ENCODE assay signal across 8 cellular contexts in the genomic region with DNA sequence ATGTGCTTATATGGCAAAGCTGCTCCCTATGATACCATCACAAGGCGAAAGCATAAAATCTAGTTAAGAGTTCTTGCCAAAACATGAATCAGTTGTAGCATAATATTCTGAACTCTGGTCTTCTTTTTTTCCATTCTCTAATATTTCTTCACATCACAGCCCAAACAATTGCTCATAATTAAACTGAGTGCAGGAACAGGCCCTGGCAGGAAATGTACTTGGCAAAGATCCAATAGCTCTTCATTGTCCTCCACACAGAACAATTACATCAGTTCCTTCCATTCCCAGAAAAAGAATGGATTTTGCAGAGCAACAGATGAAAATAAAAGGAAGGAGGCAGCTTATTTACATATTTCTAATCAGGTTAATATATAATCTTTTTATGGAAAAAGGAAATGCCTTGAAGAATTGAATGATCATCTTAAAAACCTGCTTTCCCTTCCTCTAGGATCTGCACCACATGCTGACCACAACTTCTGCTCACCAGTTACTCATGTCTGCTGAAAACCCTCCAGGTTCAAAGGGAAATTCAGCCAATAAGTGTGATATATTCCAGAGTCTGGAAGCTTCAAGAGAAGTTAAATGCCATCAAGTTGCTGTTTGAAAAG.
DNase-seq lines count a peak whose midpoint lies in the region; ATAC-seq and TF ChIP-seq lines count a peak whose summit lies in the region.

No MANE protein-coding gene starts in this region.

- H3K27me3 Mint-ChIP-seq in brain, result peaks cover 2% of the 10 kb centered on the region
- peaks cover 4% of the 10 kb centered on the region for H3K27me3 Mint-ChIP-seq in nephron progenitor cell (ENCODE audit: low read depth, poor library complexity)
- no peaks in the 10 kb centered on the region for H3K27me3 Mint-ChIP-seq in T-helper 2 cell treated with Interferon-gamma antibody and Interleukin-4, amounts not matched to agents 5 μg/mL and 100 μg/mL, for 36 hours (ENCODE audit: low read depth)

- H3K4me1 ChIP-seq in left lung, result peaks cover 24 to 47% of the 10 kb centered on the region in 2 donors
- H3K4me1 ChIP-seq in urinary bladder (ENCODE audit: insufficient read depth), result peaks cover 2% of the 10 kb centered on the region

- 9% methylated on average over 1 of the region's 1 CpG for WGBS in urinary bladder

- H3K4me3 ChIP-seq in left lung (no peak overlapping the region), urinary bladder (ENCODE audit: low read depth, low read length) (no peak overlapping the region)

- peak overlapping the region; percentile 71 to 77 for H3K27ac ChIP-seq in left lung
- peak overlapping the region; percentile 70 for H3K27ac ChIP-seq in urinary bladder (ENCODE audit: low read depth)

- peak; percentile 53 for DNase-seq in NCI-H2196 treated with DMSO at 0.1 percent for 48 hours (lab: John Stamatoyannopoulos, UW; ENCODE audit: unreplicated experiment)
- no peak for DNase-seq in left lung
- DNase-seq in nephron progenitor cell, result no peak
- no peak for DNase-seq in T-helper 2 cell treated with Interferon-gamma antibody and Interleukin-4, amounts not matched to agents 5 μg/mL and 100 μg/mL, for 36 hours (ENCODE audit: low spot score)

- TF ChIP-seq CTCF in brain (conservative IDR thresholded peaks at IDR 0.05) (no peak), left lung (IDR thresholded peaks at IDR 0.05) (no peak), nephron progenitor cell (IDR thresholded peaks at IDR 0.05) (no peak)

- H3K9me3 Mint-ChIP-seq in brain (no peaks in the 10 kb centered on the region), nephron progenitor cell (no peaks in the 10 kb centered on the region)
- H3K9me3 Mint-ChIP-seq in T-helper 2 cell treated with Interferon-gamma antibody and Interleukin-4, amounts not matched to agents 5 μg/mL and 100 μg/mL, for 36 hours, result no peaks in the 10 kb centered on the region

- H3K36me3 Mint-ChIP-seq in brain (no peaks in the 10 kb centered on the region), nephron progenitor cell (ENCODE audit: low read depth) (no peaks in the 10 kb centered on the region)
- H3K36me3 Mint-ChIP-seq in T-helper 2 cell treated with Interferon-gamma antibody and Interleukin-4, amounts not matched to agents 5 μg/mL and 100 μg/mL, for 36 hours (ENCODE audit: low read depth), result no peaks in the 10 kb centered on the region

- H3K27ac Mint-ChIP-seq in brain (peak overlapping the region in 3 of 5 experiments; percentile 57 to 91 (median 69)), nephron progenitor cell (no peak overlapping the region)
- no peak overlapping the region for H3K27ac Mint-ChIP-seq in T-helper 2 cell treated with Interferon-gamma antibody and Interleukin-4, amounts not matched to agents 5 μg/mL and 100 μg/mL, for 36 hours

- H3K27me3 ChIP-seq in left lung, result no peaks in the 10 kb centered on the region

- H3K4me3 Mint-ChIP-seq in brain (no peak overlapping the region), nephron progenitor cell (no peak overlapping the region)
- no peak overlapping the region for H3K4me3 Mint-ChIP-seq in T-helper 2 cell treated with Interferon-gamma antibody and Interleukin-4, amounts not matched to agents 5 μg/mL and 100 μg/mL, for 36 hours

- intact Hi-C loops in left lung (cut with DNase I), result no loop called here

- H3K4me1 Mint-ChIP-seq in brain (peaks cover 50% of the 10 kb centered on the region), nephron progenitor cell (peaks cover 40% of the 10 kb centered on the region)
- no peaks in the 10 kb centered on the region for H3K4me1 Mint-ChIP-seq in T-helper 2 cell treated with Interferon-gamma antibody and Interleukin-4, amounts not matched to agents 5 μg/mL and 100 μg/mL, for 36 hours (ENCODE audit: low read depth)

- H3K9me3 ChIP-seq in left lung, result no peaks in the 10 kb centered on the region

- peak; percentile 94 for ATAC-seq in GM18858 (IDR thresholded peaks at IDR 0.05; ENCODE audit: unreplicated experiment)
- peak; percentile 64 for ATAC-seq in HG03097 (IDR thresholded peaks at IDR 0.05; ENCODE audit: low FRiP score, unreplicated experiment)
- ATAC-seq in left lung, result peak; percentile 62

- H3K36me3 ChIP-seq in left lung (no peaks in the 10 kb centered on the region), urinary bladder (ENCODE audit: insufficient read depth) (peaks cover 2% of the 10 kb centered on the region)

Comparison
In these comparisons a context has a peak if more than half of its experiments do, and no peak if none do; other contexts are left out.
1. H3K27ac Mint-ChIP-seq: peak in brain (3 of 5); none in nephron progenitor cell (single experiment) and T-helper 2 cell treated with Interferon-gamma antibody and Interleukin-4, amounts not matched to agents 5 μg/mL and 100 μg/mL, for 36 hours (single experiment).
2. Peak in every context shown above with its lines, with median percentiles within 50 percentile points of each other: ATAC-seq.